ENCODE assay signal across 1 cellular context in the genomic region with DNA sequence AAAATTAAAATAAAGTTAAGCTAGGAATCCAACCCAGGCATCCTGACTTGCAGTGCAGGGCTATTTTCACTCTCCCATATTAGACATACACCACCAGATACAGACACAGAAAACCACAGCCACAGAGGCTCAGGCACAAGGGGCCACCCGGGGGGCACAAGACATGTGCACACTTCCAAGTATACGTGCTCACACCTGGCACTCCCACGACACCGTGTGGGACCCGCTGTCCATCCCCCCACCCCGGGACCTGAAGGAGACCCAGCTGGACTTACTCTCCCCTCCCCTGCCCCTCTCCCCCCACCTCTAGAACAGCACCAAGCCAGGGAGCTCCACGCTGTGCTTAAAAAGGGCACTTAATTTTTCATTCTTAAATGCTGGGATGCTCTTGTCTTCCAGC.
TF ChIP-seq lines count a peak whose summit lies in the region.

No MANE protein-coding gene starts in this region.

TF ChIP-seq in H1, 55 proteins besides CTCF, POLR2A, EP300 and RAD21:
- no peak for TF ChIP-seq JUND (IDR thresholded peaks at IDR 0.05; ENCODE audit: low read length)
- no peak for TF ChIP-seq RNF2 (IDR thresholded peaks at IDR 0.05; ENCODE audit: borderline replicate concordance, low read depth, low read length, missing control alignments, poor library complexity, severe bottlenecking)
- no peak for TF ChIP-seq PHF8 (conservative IDR thresholded peaks at IDR 0.05; ENCODE audit: low read depth, low read length)
- TF ChIP-seq KDM4A (IDR thresholded peaks at IDR 0.05; ENCODE audit: low read depth, low read length, severe bottlenecking): no peak
